ENCODE assay signal across 12 cellular contexts in genomic region chr1:225572422-225572821, GRCh38.
DNase-seq lines count a peak whose midpoint lies in the region; ATAC-seq and TF ChIP-seq lines count a peak whose summit lies in the region.
"Had no signal": no experiment of that assay in that cellular context is flagged by ENCODE, and none has a peak within 500 bp of the region (broad histone marks: within the 10 kb centered on the region; RNA-seq: fewer than 3 reads in every experiment).

No MANE protein-coding gene starts in this region.

- H3K79me1 ChIP-seq in IMR-90 (ENCODE audit: low read depth in 1 of 2, low read length in 2 of 2), result peaks cover 38 to 84% of the 10 kb centered on the region in 2 experiments

- TF ChIP-seq RAD21 in IMR-90 (IDR thresholded peaks at IDR 0.05; ENCODE audit: low read length), result peak; percentile 56

- CTCF ChIA-PET in IMR-90 (lab: Yijun Ruan, JAX) (interaction anchor here (0.8 to 1.1 kb wide), 2 partner anchors 55 to 83 kb away, joined by 3 read pairs; no protein-coding TSS in a partner anchor), mammary epithelial cell (lab: Charles Lee; ENCODE audit: low non-redundant PET) (no interaction called here)
- CTCF ChIA-PET in activated CD4-positive, alpha-beta T cell treated with anti-CD3 and anti-CD28 coated beads, Interleukin-2, amount 10 ng/mL, durations not matched to agents 7 days and 5 days (lab: Charles Lee), result no interaction called here

- H3K4me3 ChIP-seq in IMR-90 (ENCODE audit: insufficient read depth, low read depth, low read length) (no peak overlapping the region), mammary epithelial cell (replicated peaks in 1 of 3; ENCODE audit: insufficient read depth in 1 of 3, low read depth in 2 of 3, low read length in 3 of 3) (no peak overlapping the region), GM23338 (no peak overlapping the region)
- H3K4me3 ChIP-seq: spleen had no signal

- no peak overlapping the region for H3K4me3 Mint-ChIP-seq in GM23338
- H3K4me3 Mint-ChIP-seq in activated CD4-positive, alpha-beta T cell treated with anti-CD3 and anti-CD28 coated beads, Interleukin-2, amount 10 ng/mL, durations not matched to agents 7 days and 5 days, result no peak overlapping the region
- H3K4me3 Mint-ChIP-seq: activated naive CD8-positive, alpha-beta T cell; naive B cell; T-helper 2 cell treated with Interferon-gamma antibody and Interleukin-4, amounts not matched to agents 5 μg/mL and 100 μg/mL, for 36 hours had no signal

- H2BK15ac ChIP-seq in IMR-90 (ENCODE audit: low read depth, low read length), result no peak overlapping the region

- peaks cover 14% of the 10 kb centered on the region; the same call in 1 of the 2 replicates for H3K9me1 ChIP-seq in IMR-90 (ENCODE audit: insufficient read depth, low read length)

- peak; percentile 40 for TF ChIP-seq CTCF in IMR-90 (conservative IDR thresholded peaks at IDR 0.05; ENCODE audit: low read depth, low read length)
- peak; percentile 15 to 35 for TF ChIP-seq CTCF in mammary epithelial cell (conservative IDR thresholded peaks at IDR 0.05 in 1 of 2, IDR thresholded peaks at IDR 0.05 in 1 of 2; ENCODE audit: extremely low read depth in 1 of 2, insufficient read depth in 1 of 2, low read depth in 1 of 2, low read length in 2 of 2)
- TF ChIP-seq CTCF in GM23338 (conservative IDR thresholded peaks at IDR 0.05; ENCODE audit: low read depth in 2 of 2), result no peak

- peaks cover 62% of the 10 kb centered on the region for H3K4me1 Mint-ChIP-seq in GM23338
- H3K4me1 Mint-ChIP-seq in activated CD4-positive, alpha-beta T cell treated with anti-CD3 and anti-CD28 coated beads, Interleukin-2, amount 10 ng/mL, durations not matched to agents 7 days and 5 days, result peaks cover 2% of the 10 kb centered on the region

- H3K27me3 ChIP-seq in IMR-90 (ENCODE audit: control insufficient read depth, insufficient read depth, low read length) (no peaks in the 10 kb centered on the region), mammary epithelial cell (ENCODE audit: insufficient read depth, low read length) (no peaks in the 10 kb centered on the region), GM23338 (ENCODE audit: insufficient read depth) (no peaks in the 10 kb centered on the region)
- H3K27me3 ChIP-seq: spleen had no signal

- H3K9ac ChIP-seq in IMR-90 (ENCODE audit: low read depth, low read length), result no peak overlapping the region
- H3K9ac ChIP-seq in mammary epithelial cell (ENCODE audit: insufficient read depth, low read length), result no peak overlapping the region

- H2AK9ac ChIP-seq in IMR-90 (replicated peaks; ENCODE audit: low read depth, low read length, poor library complexity), result no peak overlapping the region

- no peak overlapping the region for H2BK5ac ChIP-seq in IMR-90 (ENCODE audit: low read depth, low read length, poor library complexity, severe bottlenecking)

- H3K27ac Mint-ChIP-seq in GM23338, result no peak overlapping the region
- no peak overlapping the region for H3K27ac Mint-ChIP-seq in activated CD4-positive, alpha-beta T cell treated with anti-CD3 and anti-CD28 coated beads, Interleukin-2, amount 10 ng/mL, durations not matched to agents 7 days and 5 days
- H3K27ac Mint-ChIP-seq: activated naive CD8-positive, alpha-beta T cell; T-helper 2 cell treated with Interferon-gamma antibody and Interleukin-4, amounts not matched to agents 5 μg/mL and 100 μg/mL, for 36 hours had no signal

- H3F3A ChIP-seq in GM23338 (replicated peaks; ENCODE audit: low read depth), result no peaks in the 10 kb centered on the region

- H2BK20ac ChIP-seq in IMR-90 (ENCODE audit: low read depth, low read length), result no peak overlapping the region

- H3K79me2 ChIP-seq in mammary epithelial cell (ENCODE audit: insufficient read depth, low read length) (peaks cover 44% of the 10 kb centered on the region), GM23338 (replicated peaks; ENCODE audit: insufficient read depth) (peaks cover 98% of the 10 kb centered on the region)

- no peak for TF ChIP-seq POLR2A in IMR-90 (IDR thresholded peaks at IDR 0.05; ENCODE audit: low read depth, low read length)

- H3K36me3 ChIP-seq in IMR-90 (ENCODE audit: control insufficient read depth, insufficient read depth, low read length), result no peaks in the 10 kb centered on the region
- no peaks in the 10 kb centered on the region for H3K36me3 ChIP-seq in mammary epithelial cell (ENCODE audit: insufficient read depth, low read length)
- no peaks in the 10 kb centered on the region for H3K36me3 ChIP-seq in GM23338 (ENCODE audit: insufficient read depth)
- H3K36me3 ChIP-seq: spleen had no signal

- H2AK5ac ChIP-seq in IMR-90 (ENCODE audit: low read depth, low read length), result no peak overlapping the region

- in situ Hi-C loops in IMR-90 (cut with MboI; ENCODE audit: low sequenced_read_pairs), result no loop called here
- in situ Hi-C loops in mammary epithelial cell (cut with MboI; ENCODE audit: low sequenced_read_pairs in 2 of 2), result no loop called here

- peaks cover 14% of the 10 kb centered on the region for H3K27me3 Mint-ChIP-seq in GM23338 (ENCODE audit: insufficient read depth, low read depth, poor library complexity)
- no peaks in the 10 kb centered on the region for H3K27me3 Mint-ChIP-seq in activated CD4-positive, alpha-beta T cell treated with anti-CD3 and anti-CD28 coated beads, Interleukin-2, amount 10 ng/mL, durations not matched to agents 7 days and 5 days
- H3K27me3 Mint-ChIP-seq: activated naive CD8-positive, alpha-beta T cell; naive B cell had no signal

- H3K14ac ChIP-seq in IMR-90 (replicated peaks; ENCODE audit: low read depth, low read length), result no peak overlapping the region

- peak; percentile 28 for DNase-seq in AG08396 (ENCODE audit: low spot score)
- DNase-seq in IMR-90, result peak; percentile 49
- no peak for DNase-seq in mammary epithelial cell
- peak; percentile 39 for DNase-seq in kidney tubule cell (ENCODE audit: low spot score)
- DNase-seq in GM23338 (ENCODE audit: low spot score), result no peak
- DNase-seq in activated CD4-positive, alpha-beta T cell treated with anti-CD3 and anti-CD28 coated beads, Interleukin-2, amount 10 ng/mL, durations not matched to agents 7 days and 5 days, result no peak
- DNase-seq: naive B cell, spleen had no signal

- H3K9me2 ChIP-seq in GM23338 (ENCODE audit: insufficient read depth), result no peaks in the 10 kb centered on the region

- H3K27ac ChIP-seq in IMR-90 (ENCODE audit: insufficient read depth, low read length) (no peak overlapping the region), mammary epithelial cell (ENCODE audit: insufficient read depth, low read depth, low read length) (no peak overlapping the region), GM23338 (ENCODE audit: low read depth) (no peak overlapping the region)
- H3K27ac ChIP-seq: spleen had no signal

- no peaks in the 10 kb centered on the region for H3K9me3 Mint-ChIP-seq in GM23338
- H3K9me3 Mint-ChIP-seq in activated CD4-positive, alpha-beta T cell treated with anti-CD3 and anti-CD28 coated beads, Interleukin-2, amount 10 ng/mL, durations not matched to agents 7 days and 5 days, result no peaks in the 10 kb centered on the region
- H3K9me3 Mint-ChIP-seq: naive B cell; T-helper 2 cell treated with Interferon-gamma antibody and Interleukin-4, amounts not matched to agents 5 μg/mL and 100 μg/mL, for 36 hours had no signal

- H3K4me1 ChIP-seq in IMR-90 (ENCODE audit: control insufficient read depth, insufficient read depth, low read length) (peaks cover 1% of the 10 kb centered on the region; the same call in 1 of the 2 replicates), mammary epithelial cell (ENCODE audit: insufficient read depth, low read length) (no peaks in the 10 kb centered on the region), GM23338 (ENCODE audit: insufficient read depth) (peaks cover 35% of the 10 kb centered on the region)

- ATAC-seq in IMR-90 (ENCODE audit: low read depth) (peak; percentile 53), GM18870 (IDR thresholded peaks at IDR 0.05; ENCODE audit: unreplicated experiment) (no peak), GM23338 (no peak), HG03378 (IDR thresholded peaks at IDR 0.05; ENCODE audit: unreplicated experiment) (no peak)

- H3K23ac ChIP-seq in IMR-90 (ENCODE audit: low read depth, low read length), result no peak overlapping the region

- no peak overlapping the region for H3K4me2 ChIP-seq in IMR-90 (ENCODE audit: low read depth, low read length)
- H3K4me2 ChIP-seq in mammary epithelial cell (ENCODE audit: insufficient read depth, low read depth, low read length), result no peak overlapping the region
- no peak overlapping the region for H3K4me2 ChIP-seq in GM23338

- H3K36me3 Mint-ChIP-seq in GM23338 (ENCODE audit: low read depth), result peaks cover 11% of the 10 kb centered on the region; the same call in 2 of the 3 replicates
- H3K36me3 Mint-ChIP-seq in activated CD4-positive, alpha-beta T cell treated with anti-CD3 and anti-CD28 coated beads, Interleukin-2, amount 10 ng/mL, durations not matched to agents 7 days and 5 days (ENCODE audit: low read depth), result no peaks in the 10 kb centered on the region
- H3K36me3 Mint-ChIP-seq: activated naive CD8-positive, alpha-beta T cell; naive B cell had no signal

- BruUV-seq in IMR-90 (replicated peaks; lab: Mats Ljungman, UMichigan) (no TSS peak), mammary epithelial cell (replicated peaks; lab: Mats Ljungman, UMichigan) (no TSS peak)

- intact Hi-C loops in IMR-90 (cut with micrococcal nuclease), result no loop called here
- intact Hi-C loops in mammary epithelial cell (cut with micrococcal nuclease), result no loop called here

- H3K56ac ChIP-seq in IMR-90 (ENCODE audit: extremely low read depth, insufficient read depth, low read length), result no peak overlapping the region

- H4K20me1 ChIP-seq in IMR-90 (ENCODE audit: insufficient read depth, low read length), result peaks cover 71% of the 10 kb centered on the region
- no peaks in the 10 kb centered on the region for H4K20me1 ChIP-seq in mammary epithelial cell (ENCODE audit: insufficient read depth, low read length)
- H4K20me1 ChIP-seq in GM23338 (replicated peaks; ENCODE audit: insufficient read depth), result peaks cover 59% of the 10 kb centered on the region

- no peak overlapping the region for H4K8ac ChIP-seq in IMR-90 (ENCODE audit: low read depth in 2 of 2, low read length in 2 of 2)

- H4K5ac ChIP-seq in IMR-90 (ENCODE audit: low read depth, low read length), result no peak overlapping the region

- H3K4ac ChIP-seq in IMR-90 (ENCODE audit: low read depth, low read length), result no peak overlapping the region

- POLR2A ChIA-PET in IMR-90 (lab: Charles Lee; ENCODE audit: unreplicated experiment), result no interaction called here
- POLR2A ChIA-PET in activated CD4-positive, alpha-beta T cell treated with anti-CD3 and anti-CD28 coated beads, Interleukin-2, amount 10 ng/mL, durations not matched to agents 7 days and 5 days (lab: Charles Lee), result no interaction called here

- no peak overlapping the region for H3K18ac ChIP-seq in IMR-90 (ENCODE audit: low read depth, low read length)

- H2AFZ ChIP-seq in IMR-90 (replicated peaks; ENCODE audit: low read length, poor library complexity) (no peak overlapping the region), mammary epithelial cell (ENCODE audit: low read depth, low read length) (no peak overlapping the region), GM23338 (no peak overlapping the region)

- H3K9me3 ChIP-seq in IMR-90 (ENCODE audit: control insufficient read depth, insufficient read depth, low read length) (no peaks in the 10 kb centered on the region), mammary epithelial cell (replicated peaks; ENCODE audit: insufficient read depth, low read length) (no peaks in the 10 kb centered on the region)
- H3K9me3 ChIP-seq: spleen had no signal

- WGBS in IMR-90 (ENCODE audit: extremely low coverage in 2 of 2, insufficient read length in 1 of 2), 2 experiments, result no CpG with 5 or more reads among the region's 3 CpGs
- 96% methylated on average over 3 of the region's 3 CpGs for WGBS in mammary epithelial cell (ENCODE audit: low coverage, missing lambda C conversion rate)

- dilution Hi-C loops in IMR-90 (cut with HindIII; ENCODE audit: low sequenced_read_pairs, unreplicated experiment), result no loop called here
- dilution Hi-C loops in mammary epithelial cell (cut with HindIII; ENCODE audit: low sequenced_read_pairs), result loop anchor here (10.0 kb wide), 1 partner anchor 52 kb away; no protein-coding TSS in a partner anchor

- no peak overlapping the region for H4K91ac ChIP-seq in IMR-90 (ENCODE audit: insufficient read depth, low read depth, low read length)

- no peak overlapping the region for H2BK120ac ChIP-seq in IMR-90 (ENCODE audit: low read depth, low read length)

Comparison
In these comparisons a context has a peak if more than half of its experiments do, and no peak if none do; other contexts are left out.
1. DNase-seq: peak in AG08396 (single experiment), IMR-90 (single experiment) and kidney tubule cell (single experiment); none in mammary epithelial cell (single experiment), GM23338 (single experiment) and activated CD4-positive, alpha-beta T cell treated with anti-CD3 and anti-CD28 coated beads, Interleukin-2, amount 10 ng/mL, durations not matched to agents 7 days and 5 days (single experiment).
2. CTCF ChIP-seq: peak in IMR-90 (single experiment) and mammary epithelial cell (2 of 2); none in GM23338 (0 of 2).